Comparison of ENCODE assay signal across 17 cellular contexts in genomic region chr20:50788868-50789125, GRCh38. TPM values are rescaled to one million over a fixed set of nuclear protein-coding genes. Genes with fewer than 3 reads are reported as not detected.
DNase-seq lines count a peak whose midpoint lies in the region; TF ChIP-seq lines count a peak whose summit lies in the region.
"Had no signal": no experiment of that assay in that cellular context is flagged by ENCODE, and none has a peak within 500 bp of the region (broad histone marks: within the 10 kb centered on the region; RNA-seq: fewer than 3 reads in every experiment).

No MANE protein-coding gene starts in this region.

- peak overlapping the region; percentile 10 for H3K4me2 ChIP-seq in hepatocyte

- H3K36me3 Mint-ChIP-seq in CD14-positive monocyte, result no peaks in the 10 kb centered on the region
- H3K36me3 Mint-ChIP-seq in CD4-positive, alpha-beta memory T cell, result no peaks in the 10 kb centered on the region
- H3K36me3 Mint-ChIP-seq: activated CD4-positive, alpha-beta memory T cell treated with anti-CD3 and anti-CD28 coated beads for 36 hours; activated naive CD8-positive, alpha-beta T cell treated with anti-CD3 and anti-CD28 coated beads, Interleukin-2, amount 10 ng/mL, durations not matched to agents 7 days and 5 days; naive thymus-derived CD4-positive, alpha-beta T cell had no signal

- H3K79me2 ChIP-seq in hepatocyte, result no peaks in the 10 kb centered on the region

- TF ChIP-seq CTCF in CD14-positive monocyte (IDR thresholded peaks at IDR 0.05), result no peak
- no peak for TF ChIP-seq CTCF in hepatocyte (IDR thresholded peaks at IDR 0.05; ENCODE audit: poor library complexity)
- TF ChIP-seq CTCF in spleen (IDR thresholded peaks at IDR 0.05 in 8 of 11, conservative IDR thresholded peaks at IDR 0.05 in 3 of 11), result no peak
- TF ChIP-seq CTCF in ascending aorta (IDR thresholded peaks at IDR 0.05), result no peak

- H3K9me2 ChIP-seq in hepatocyte (replicated peaks; ENCODE audit: insufficient read depth), result no peaks in the 10 kb centered on the region

- no peak for TF ChIP-seq POLR2A in spleen (IDR thresholded peaks at IDR 0.05)

- H3K4me1 ChIP-seq in hepatocyte (ENCODE audit: insufficient read depth) (peaks cover 37% of the 10 kb centered on the region), spleen (peaks cover under 1 to 25% (median 15%) of the 10 kb centered on the region in 6 donors), ascending aorta (peaks cover 4 to 10% of the 10 kb centered on the region in 2 donors)
- H3K4me1 ChIP-seq in CD4-positive, alpha-beta memory T cell (ENCODE audit: insufficient read depth, low read length), result peaks cover 10% of the 10 kb centered on the region

- POLR2A ChIA-PET in CD4-positive, alpha-beta memory T cell (lab: Charles Lee; ENCODE audit: partially characterized antibody), result interaction anchor here (0.7 kb wide), 1 partner anchor 169 kb away, joined by 3 read pairs; the partner anchor contains the start of gene DPM1

- H3K4me3 ChIP-seq in hepatocyte, result no peak overlapping the region
- no peak overlapping the region for H3K4me3 ChIP-seq in spleen
- H3K4me3 ChIP-seq in ascending aorta, result no peak overlapping the region
- H3K4me3 ChIP-seq in CD4-positive, alpha-beta memory T cell (ENCODE audit: low read length in 2 of 2), result no peak overlapping the region
- H3K4me3 ChIP-seq: left lung had no signal

- peaks cover 22% of the 10 kb centered on the region for H3K4me1 Mint-ChIP-seq in CD14-positive monocyte
- H3K4me1 Mint-ChIP-seq in CD4-positive, alpha-beta memory T cell, result peaks cover 0 to 7% (median 5%) of the 10 kb centered on the region in 4 donors

- H3K27me3 ChIP-seq in hepatocyte, result no peaks in the 10 kb centered on the region
- no peaks in the 10 kb centered on the region for H3K27me3 ChIP-seq in spleen (replicated peaks in 1 of 7)
- H3K27me3 ChIP-seq in ascending aorta, result no peaks in the 10 kb centered on the region
- no peaks in the 10 kb centered on the region for H3K27me3 ChIP-seq in CD4-positive, alpha-beta memory T cell (ENCODE audit: insufficient read depth, low read length)

- no peaks in the 10 kb centered on the region for H3K9me3 Mint-ChIP-seq in CD14-positive monocyte
- H3K9me3 Mint-ChIP-seq in CD4-positive, alpha-beta memory T cell, result no peaks in the 10 kb centered on the region
- H3K9me3 Mint-ChIP-seq: activated CD4-positive, alpha-beta memory T cell treated with anti-CD3 and anti-CD28 coated beads for 36 hours; activated naive CD8-positive, alpha-beta T cell treated with anti-CD3 and anti-CD28 coated beads, Interleukin-2, amount 10 ng/mL, durations not matched to agents 7 days and 5 days; naive thymus-derived CD4-positive, alpha-beta T cell had no signal

- H3K4me3 Mint-ChIP-seq in CD14-positive monocyte, result peak overlapping the region; percentile 52 to 81
- H3K4me3 Mint-ChIP-seq in CD4-positive, alpha-beta memory T cell, result no peak overlapping the region
- H3K4me3 Mint-ChIP-seq: activated CD4-positive, alpha-beta memory T cell treated with anti-CD3 and anti-CD28 coated beads for 36 hours; activated naive CD8-positive, alpha-beta T cell treated with anti-CD3 and anti-CD28 coated beads, Interleukin-2, amount 10 ng/mL, durations not matched to agents 7 days and 5 days; naive thymus-derived CD4-positive, alpha-beta T cell had no signal

- DNase-seq in CD14-positive monocyte (ENCODE audit: low spot score) (no peak), OCI-M1 (lab: John Stamatoyannopoulos, UW) (peak; percentile 20), hepatocyte (ENCODE audit: low spot score) (no peak), spleen (peak; percentile 7), ascending aorta (ENCODE audit: low spot score in 2 of 2) (no peak), LoVo (ENCODE audit: low spot score) (no peak), 8988T (no peak)
- DNase-seq in CD4-positive, alpha-beta memory T cell, result no peak
- DNase-seq: activated CD4-positive, alpha-beta memory T cell treated with anti-CD3 and anti-CD28 coated beads for 36 hours; activated naive CD8-positive, alpha-beta T cell treated with anti-CD3 and anti-CD28 coated beads, Interleukin-2, amount 10 ng/mL, durations not matched to agents 7 days and 5 days; central memory CD4-positive, alpha-beta T cell; DMS53; effector CD8-positive, alpha-beta T cell; left lung; MV-4-11; naive thymus-derived CD4-positive, alpha-beta T cell; NCI-H2081 had no signal

- 73% methylated on average over 4 of the region's 4 CpGs for WGBS in hepatocyte (ENCODE audit: low lambda C conversion rate, missing lambda C conversion rate)
- 45 to 64% (median 58%) methylated on average over 4 of the region's 4 CpGs for WGBS in spleen, 5 donors

- H3K27me3 Mint-ChIP-seq in CD14-positive monocyte (ENCODE audit: low read depth in 3 of 3), result peaks cover 0 to 6% (median 6%) of the 10 kb centered on the region in 3 donors
- no peaks in the 10 kb centered on the region for H3K27me3 Mint-ChIP-seq in CD4-positive, alpha-beta memory T cell
- H3K27me3 Mint-ChIP-seq: activated CD4-positive, alpha-beta memory T cell treated with anti-CD3 and anti-CD28 coated beads for 36 hours had no signal

- H3K36me3 ChIP-seq in hepatocyte (replicated peaks; ENCODE audit: insufficient read depth, low read depth) (no peaks in the 10 kb centered on the region), spleen (no peaks in the 10 kb centered on the region), ascending aorta (no peaks in the 10 kb centered on the region)
- H3K36me3 ChIP-seq in CD4-positive, alpha-beta memory T cell (ENCODE audit: insufficient read depth, low read length), result no peaks in the 10 kb centered on the region
- H3K36me3 ChIP-seq: left lung had no signal

- CTCF ChIA-PET in CD4-positive, alpha-beta memory T cell (lab: Charles Lee; ENCODE audit: partially characterized antibody), result interaction anchor here (0.6 to 12.5 kb wide), 6 partner anchors 39 to 199 kb away, joined by 3 to 298 read pairs (median 4); partner anchors contain the start of gene ADNP

- H3K9me3 ChIP-seq in hepatocyte (ENCODE audit: low read depth) (no peaks in the 10 kb centered on the region), spleen (no peaks in the 10 kb centered on the region), ascending aorta (no peaks in the 10 kb centered on the region)
- no peaks in the 10 kb centered on the region for H3K9me3 ChIP-seq in CD4-positive, alpha-beta memory T cell (ENCODE audit: control insufficient read depth in 1 of 2, low read length in 2 of 2)
- H3K9me3 ChIP-seq: left lung had no signal

- intact Hi-C loops in CD14-positive monocyte (cut with micrococcal nuclease), result no loop called here
- intact Hi-C loops in spleen (cut with DNase I; ENCODE audit: low total_unique reads), result no loop called here
- intact Hi-C loops in ascending aorta (cut with DNase I), result no loop called here
- intact Hi-C loops in CD4-positive, alpha-beta memory T cell (cut with micrococcal nuclease), result no loop called here

- peak overlapping the region in 3 of 7 donors; percentile 37 to 63 (median 60) for H3K27ac Mint-ChIP-seq in CD14-positive monocyte
- no peak overlapping the region for H3K27ac Mint-ChIP-seq in CD4-positive, alpha-beta memory T cell
- H3K27ac Mint-ChIP-seq: activated CD4-positive, alpha-beta memory T cell treated with anti-CD3 and anti-CD28 coated beads for 36 hours; activated naive CD8-positive, alpha-beta T cell treated with anti-CD3 and anti-CD28 coated beads, Interleukin-2, amount 10 ng/mL, durations not matched to agents 7 days and 5 days had no signal

- H3K27ac ChIP-seq in hepatocyte (peak overlapping the region; percentile 97), spleen (peak overlapping the region in 4 of 8 donors; percentile 24 to 47 (median 34)), ascending aorta (no peak overlapping the region)
- no peak overlapping the region for H3K27ac ChIP-seq in CD4-positive, alpha-beta memory T cell (ENCODE audit: low read depth, low read length)
- H3K27ac ChIP-seq: left lung had no signal

- H4K20me1 ChIP-seq in hepatocyte (ENCODE audit: insufficient read depth, poor library complexity, severe bottlenecking), result no peaks in the 10 kb centered on the region

- H2AFZ ChIP-seq in hepatocyte, result no peak overlapping the region

RNA-seq across cellular contexts. Expression of gene BCAS4, which starts 6.1 kb away (rescaled TPM):
- polyA plus RNA-seq in CD14-positive monocyte (1 to 10 TPM in 1 of 2 donors, under 1 TPM in 1; 0.69 to 1.0 TPM), hepatocyte (18.0 and 21.6 TPM in 2 replicates), spleen (10 to 100 TPM; 24.5 to 33.3 (median 29.7) TPM)
- total RNA-seq in hepatocyte (5.6 and 12.5 TPM in 2 replicates), spleen (10 to 100 TPM; 11.8 to 20.9 (median 19.2) TPM), ascending aorta (0.85 TPM)
- 10 to 100 TPM; 17.6 to 17.8 TPM for total RNA-seq in CD4-positive, alpha-beta memory T cell
- polyA plus RNA-seq in CD4-positive, alpha-beta memory T cell, result 10 to 100 TPM; 10.8 to 14.6 TPM

RNA-seq across cellular contexts. Expression of gene PARD6B, which starts 57.4 kb away (rescaled TPM):
- polyA plus RNA-seq in CD14-positive monocyte (under 1 TPM; 0.04 to 0.13 TPM), hepatocyte (14.6 and 16.1 TPM in 2 replicates), spleen (1 to 10 TPM in 2 of 3 donors, under 1 TPM in 1; 0.97 to 1.1 (median 1.0) TPM)
- total RNA-seq in hepatocyte (38.5 and 41.0 TPM in 2 replicates), spleen (1 to 10 TPM; 3.5 to 7.5 (median 5.0) TPM), ascending aorta (1.2 TPM)
- 10 to 100 TPM; 10.9 to 12.7 TPM for total RNA-seq in CD4-positive, alpha-beta memory T cell
- under 1 TPM; 0.71 to 0.93 TPM for polyA plus RNA-seq in CD4-positive, alpha-beta memory T cell

Comparison
In these comparisons a context has a peak if more than half of its experiments do, and no peak if none do; other contexts are left out.
1. DNase-seq: peak in OCI-M1 (single experiment) and spleen (single experiment); none in CD14-positive monocyte (single experiment), hepatocyte (single experiment), ascending aorta (0 of 2), LoVo (single experiment), CD4-positive, alpha-beta memory T cell (0 of 5) and 8988T (single experiment).
2. H3K4me3 Mint-ChIP-seq: peak in CD14-positive monocyte (2 of 2); none in CD4-positive, alpha-beta memory T cell (0 of 8).